20 cellular contexts compared by ENCODE assay signal in genomic region chr3:29644956-29645661, GRCh38.
"Had no signal": no experiment of that assay in that cellular context is flagged by ENCODE, and none has a peak within 500 bp of the region (broad histone marks: within the 10 kb centered on the region; RNA-seq: fewer than 3 reads in every experiment).

No MANE protein-coding gene starts in this region.

- H3K36me3 ChIP-seq: adrenal gland, cardiac muscle cell, heart right ventricle, right lobe of liver, stomach, vagina had no signal

- DNase-seq: activated CD4-positive, CD25-positive, alpha-beta regulatory T cell treated with anti-CD3 and anti-CD28 coated beads, Interleukin-2, amount 50 U/mL, for 72 hours; activated CD8-positive, alpha-beta memory T cell treated with anti-CD3 and anti-CD28 coated beads for 24 hours; activated CD8-positive, alpha-beta memory T cell treated with anti-CD3 and anti-CD28 coated beads, Interleukin-2, amount 50 U/mL, for 48 hours; activated effector memory CD4-positive, alpha-beta T cell treated with Interleukin-2 at 50 U/mL for 16 hours; activated T-cell treated with anti-CD3 and anti-CD28 coated beads, Interleukin-2, amount 50 U/mL, for 48 hours; dermis blood vessel endothelial cell; effector memory CD4-positive, alpha-beta T cell; heart right ventricle; natural killer cell; right lobe of liver; stimulated activated CD4-positive, alpha-beta T cell treated with anti-CD3 and anti-CD28 coated beads, Interleukin-4, amount 100 ng/mL, for 24 hours; stomach; T-helper 2 cell; trophoblast cell had no signal

- ATAC-seq: natural killer cell; right lobe of liver; stimulated activated effector memory CD8-positive, alpha-beta T cell treated with anti-CD3 and anti-CD28 coated beads, Interleukin-12 subunit alpha, Interleukin-12 subunit beta, amount 100 ng/mL, for 72 hours had no signal

- H2AFZ ChIP-seq: parathyroid adenoma had no signal

- H3K27ac ChIP-seq: adrenal gland, cardiac muscle cell, parathyroid adenoma, right lobe of liver, stomach, vagina, VCaP had no signal

- H3K9ac ChIP-seq: parathyroid adenoma had no signal

- H3K79me2 ChIP-seq: parathyroid adenoma had no signal

- H3K9me3 ChIP-seq: adrenal gland, heart right ventricle, right lobe of liver, stomach, vagina had no signal

- H3K4me1 ChIP-seq: parathyroid adenoma, right lobe of liver had no signal

- H3K4me3 ChIP-seq: adrenal gland, cardiac muscle cell, heart right ventricle, right lobe of liver, stomach, vagina had no signal

- H3K27me3 ChIP-seq: adrenal gland, cardiac muscle cell, heart right ventricle, right lobe of liver, stomach, vagina had no signal
